20 cellular contexts compared by ENCODE assay signal in genomic region chr20:20649945-20650344, GRCh38.
DNase-seq lines count a peak whose midpoint lies in the region; ATAC-seq, FAIRE-seq and TF ChIP-seq lines count a peak whose summit lies in the region.
"Had no signal": no experiment of that assay in that cellular context is flagged by ENCODE, and none has a peak within 500 bp of the region (broad histone marks: within the 10 kb centered on the region; RNA-seq: fewer than 3 reads in every experiment).

No MANE protein-coding gene starts in this region.

- no peaks in the 10 kb centered on the region for H3K79me2 ChIP-seq in Loucy (ENCODE audit: insufficient read depth, low read length)
- no peaks in the 10 kb centered on the region for H3K79me2 ChIP-seq in astrocyte (ENCODE audit: insufficient read depth, low read length)

- H3K4me2 ChIP-seq in Loucy (ENCODE audit: low read depth, low read length, poor library complexity, severe bottlenecking) (peak overlapping the region; percentile 43), astrocyte (ENCODE audit: low read length) (no peak overlapping the region)

- peaks cover 4% of the 10 kb centered on the region for H4K20me1 ChIP-seq in Loucy (ENCODE audit: insufficient read depth, low read length, poor library complexity, severe bottlenecking)
- no peaks in the 10 kb centered on the region for H4K20me1 ChIP-seq in astrocyte (ENCODE audit: insufficient read depth, low read length)

- no peaks in the 10 kb centered on the region for H3K9me2 ChIP-seq in Loucy (replicated peaks; ENCODE audit: low read depth, low read length)

- no peak overlapping the region for H3K4me3 Mint-ChIP-seq in astrocyte (ENCODE audit: unreplicated experiment)
- H3K4me3 Mint-ChIP-seq: B cell; CD4-positive, CD25-positive, alpha-beta regulatory T cell; CD8-positive, alpha-beta memory T cell; H9 had no signal

- DNase-seq in BJ (ENCODE audit: low read depth) (peak; percentile 9), astrocyte (ENCODE audit: low read depth) (no peak), left lobe of liver (ENCODE audit: low spot score) (no peak), NCI-H2227 (lab: John Stamatoyannopoulos, UW; ENCODE audit: unreplicated experiment) (no peak), foreskin melanocyte (no peak), RWPE1 (ENCODE audit: low spot score) (no peak)
- DNase-seq: C1 segment of cervical spinal cord; CD4-positive, CD25-positive, alpha-beta regulatory T cell; CD8-positive, alpha-beta memory T cell; COR-L47; DMS 273 treated with DMSO at 0.1 percent for 48 hours; DMS53; DND-41; EL; H9 had no signal

- H3K27me3 Mint-ChIP-seq in astrocyte (ENCODE audit: low read depth, unreplicated experiment): no peaks in the 10 kb centered on the region
- H3K27me3 Mint-ChIP-seq: B cell; CD4-positive, CD25-positive, alpha-beta regulatory T cell; CD8-positive, alpha-beta memory T cell had no signal

- ATAC-seq in left lobe of liver: peak; percentile 82
- ATAC-seq: GM12878 had no signal

- H2AFZ ChIP-seq in Loucy (ENCODE audit: low read length): no peak overlapping the region
- H2AFZ ChIP-seq in astrocyte (ENCODE audit: low read depth, low read length): no peak overlapping the region

- POLR2A ChIA-PET in BJ (lab: Charles Lee) (no interaction called here), RWPE1 (lab: Yijun Ruan, JAX; ENCODE audit: low non-redundant PET) (no interaction called here)

- no peak overlapping the region for H3K27ac Mint-ChIP-seq in astrocyte (ENCODE audit: unreplicated experiment)
- H3K27ac Mint-ChIP-seq: B cell; CD4-positive, CD25-positive, alpha-beta regulatory T cell; CD8-positive, alpha-beta memory T cell had no signal

- H3K36me3 ChIP-seq in BJ (ENCODE audit: control insufficient read depth, insufficient read depth, low read length) (no peaks in the 10 kb centered on the region), Loucy (ENCODE audit: insufficient read depth, low read length) (no peaks in the 10 kb centered on the region), astrocyte (ENCODE audit: insufficient read depth, low read length) (no peaks in the 10 kb centered on the region)

- FAIRE-seq in astrocyte (lab: Jason Lieb, UNC): peak; percentile 9
- FAIRE-seq: GM12878, GM19239, H1 had no signal

- no peaks in the 10 kb centered on the region for H3K4me1 Mint-ChIP-seq in astrocyte (ENCODE audit: low read depth, unreplicated experiment)
- H3K4me1 Mint-ChIP-seq: B cell had no signal

- H3F3A ChIP-seq in Loucy (ENCODE audit: low read depth): peaks cover 12% of the 10 kb centered on the region; the same call in 1 of the 2 replicates

- H3K9me3 ChIP-seq in Loucy (ENCODE audit: insufficient read depth, low read depth, low read length): peaks cover 5% of the 10 kb centered on the region; the same call in 1 of the 2 replicates
- H3K9me3 ChIP-seq in astrocyte (ENCODE audit: insufficient read depth, low read depth, low read length): no peaks in the 10 kb centered on the region

- H3K27me3 ChIP-seq in BJ (ENCODE audit: control insufficient read depth, insufficient read depth, low read length) (no peaks in the 10 kb centered on the region), Loucy (ENCODE audit: insufficient read depth, low read length, poor library complexity, severe bottlenecking) (no peaks in the 10 kb centered on the region), astrocyte (ENCODE audit: insufficient read depth, low read length) (no peaks in the 10 kb centered on the region)

- no peak overlapping the region for H3K27ac ChIP-seq in astrocyte (ENCODE audit: low read depth, low read length)
- H3K27ac ChIP-seq in RWPE1: no peak overlapping the region

- H3K9me3 Mint-ChIP-seq in astrocyte (ENCODE audit: unreplicated experiment): no peaks in the 10 kb centered on the region
- H3K9me3 Mint-ChIP-seq: CD4-positive, CD25-positive, alpha-beta regulatory T cell; CD8-positive, alpha-beta memory T cell; H9 had no signal

- no peak for TF ChIP-seq CTCF in BJ (IDR thresholded peaks at IDR 0.05; ENCODE audit: insufficient read depth, low read depth, low read length)
- no peak for TF ChIP-seq CTCF in Loucy (conservative IDR thresholded peaks at IDR 0.05; ENCODE audit: low read length)
- TF ChIP-seq CTCF in astrocyte (IDR thresholded peaks at IDR 0.05; ENCODE audit: insufficient read depth, low read depth, low read length): no peak
- no peak for TF ChIP-seq CTCF in RWPE1 (conservative IDR thresholded peaks at IDR 0.05; ENCODE audit: low read depth)

- H3K9ac ChIP-seq in Loucy (ENCODE audit: low read depth, low read length, poor library complexity, severe bottlenecking): no peak overlapping the region
- no peak overlapping the region for H3K9ac ChIP-seq in astrocyte (ENCODE audit: low read length)

- H3K4me1 ChIP-seq in Loucy (ENCODE audit: insufficient read depth, low read length, poor library complexity, severe bottlenecking): peaks cover 20% of the 10 kb centered on the region
- H3K4me1 ChIP-seq in astrocyte (ENCODE audit: insufficient read depth, low read length): no peaks in the 10 kb centered on the region

- H3K4me3 ChIP-seq in BJ (ENCODE audit: low read depth, low read length) (no peak overlapping the region), Loucy (ENCODE audit: low read length, poor library complexity, severe bottlenecking) (peak overlapping the region; percentile 8), astrocyte (ENCODE audit: insufficient read depth, low read depth, low read length) (no peak overlapping the region)
- H3K4me3 ChIP-seq: GM12878 had no signal

- H3K36me3 Mint-ChIP-seq in astrocyte (ENCODE audit: low read depth, unreplicated experiment): no peaks in the 10 kb centered on the region

- CTCF ChIA-PET in BJ (lab: Yijun Ruan, JAX): no interaction called here
- CTCF ChIA-PET in RWPE1 (lab: Yijun Ruan, JAX): no interaction called here
